1 cellular context compared by ENCODE assay signal in the genomic region with DNA sequence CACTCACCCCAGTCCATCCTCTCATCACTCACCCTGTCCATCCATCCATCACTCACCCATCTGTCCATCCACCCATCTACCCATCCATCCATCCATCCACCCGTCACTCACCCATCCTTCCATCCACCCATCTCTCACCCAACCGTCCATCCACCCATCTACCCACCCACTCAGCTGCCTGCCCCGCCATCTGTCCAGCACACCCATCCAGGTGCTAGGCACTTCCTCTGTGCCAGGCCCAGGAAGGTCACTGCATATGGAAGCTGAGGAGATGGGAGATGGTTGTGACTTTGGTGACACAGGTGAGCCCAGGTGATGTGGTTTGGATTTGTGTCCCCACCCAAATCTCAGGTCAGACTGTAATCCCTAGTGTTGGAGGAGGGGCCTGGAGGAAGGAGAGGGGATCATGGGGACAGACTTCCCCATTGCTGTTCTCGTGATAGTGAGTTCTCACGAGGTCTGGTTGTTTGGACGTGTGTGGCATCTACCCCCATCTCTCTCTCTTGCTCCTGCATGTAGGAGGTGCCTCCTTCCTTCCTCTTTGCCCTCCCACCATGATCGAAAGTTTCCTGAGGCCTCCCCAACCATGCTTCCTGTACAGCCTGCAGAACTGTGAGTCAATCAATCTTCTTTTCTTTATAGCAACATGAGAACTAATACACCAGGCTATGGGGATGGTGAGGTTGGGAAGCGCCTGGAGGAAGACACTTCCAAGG.
TF ChIP-seq lines count a peak whose summit lies in the region.

No MANE protein-coding gene starts in this region.

TF ChIP-seq in GM23338, 12 proteins besides CTCF, POLR2A, EP300 and RAD21 (continued from another document):
- no peak for TF ChIP-seq JUNB (IDR thresholded peaks at IDR 0.05; ENCODE audit: unreplicated experiment)
- no peak for TF ChIP-seq ZNF114 (CRISPR knock-in tag; IDR thresholded peaks at IDR 0.05)
- no peak for TF ChIP-seq EZH2phosphoT487 (IDR thresholded peaks at IDR 0.05; ENCODE audit: unreplicated experiment)
- TF ChIP-seq POLR2AphosphoS5 (IDR thresholded peaks at IDR 0.05; ENCODE audit: low read depth): no peak
- TF ChIP-seq, protein P1, sequence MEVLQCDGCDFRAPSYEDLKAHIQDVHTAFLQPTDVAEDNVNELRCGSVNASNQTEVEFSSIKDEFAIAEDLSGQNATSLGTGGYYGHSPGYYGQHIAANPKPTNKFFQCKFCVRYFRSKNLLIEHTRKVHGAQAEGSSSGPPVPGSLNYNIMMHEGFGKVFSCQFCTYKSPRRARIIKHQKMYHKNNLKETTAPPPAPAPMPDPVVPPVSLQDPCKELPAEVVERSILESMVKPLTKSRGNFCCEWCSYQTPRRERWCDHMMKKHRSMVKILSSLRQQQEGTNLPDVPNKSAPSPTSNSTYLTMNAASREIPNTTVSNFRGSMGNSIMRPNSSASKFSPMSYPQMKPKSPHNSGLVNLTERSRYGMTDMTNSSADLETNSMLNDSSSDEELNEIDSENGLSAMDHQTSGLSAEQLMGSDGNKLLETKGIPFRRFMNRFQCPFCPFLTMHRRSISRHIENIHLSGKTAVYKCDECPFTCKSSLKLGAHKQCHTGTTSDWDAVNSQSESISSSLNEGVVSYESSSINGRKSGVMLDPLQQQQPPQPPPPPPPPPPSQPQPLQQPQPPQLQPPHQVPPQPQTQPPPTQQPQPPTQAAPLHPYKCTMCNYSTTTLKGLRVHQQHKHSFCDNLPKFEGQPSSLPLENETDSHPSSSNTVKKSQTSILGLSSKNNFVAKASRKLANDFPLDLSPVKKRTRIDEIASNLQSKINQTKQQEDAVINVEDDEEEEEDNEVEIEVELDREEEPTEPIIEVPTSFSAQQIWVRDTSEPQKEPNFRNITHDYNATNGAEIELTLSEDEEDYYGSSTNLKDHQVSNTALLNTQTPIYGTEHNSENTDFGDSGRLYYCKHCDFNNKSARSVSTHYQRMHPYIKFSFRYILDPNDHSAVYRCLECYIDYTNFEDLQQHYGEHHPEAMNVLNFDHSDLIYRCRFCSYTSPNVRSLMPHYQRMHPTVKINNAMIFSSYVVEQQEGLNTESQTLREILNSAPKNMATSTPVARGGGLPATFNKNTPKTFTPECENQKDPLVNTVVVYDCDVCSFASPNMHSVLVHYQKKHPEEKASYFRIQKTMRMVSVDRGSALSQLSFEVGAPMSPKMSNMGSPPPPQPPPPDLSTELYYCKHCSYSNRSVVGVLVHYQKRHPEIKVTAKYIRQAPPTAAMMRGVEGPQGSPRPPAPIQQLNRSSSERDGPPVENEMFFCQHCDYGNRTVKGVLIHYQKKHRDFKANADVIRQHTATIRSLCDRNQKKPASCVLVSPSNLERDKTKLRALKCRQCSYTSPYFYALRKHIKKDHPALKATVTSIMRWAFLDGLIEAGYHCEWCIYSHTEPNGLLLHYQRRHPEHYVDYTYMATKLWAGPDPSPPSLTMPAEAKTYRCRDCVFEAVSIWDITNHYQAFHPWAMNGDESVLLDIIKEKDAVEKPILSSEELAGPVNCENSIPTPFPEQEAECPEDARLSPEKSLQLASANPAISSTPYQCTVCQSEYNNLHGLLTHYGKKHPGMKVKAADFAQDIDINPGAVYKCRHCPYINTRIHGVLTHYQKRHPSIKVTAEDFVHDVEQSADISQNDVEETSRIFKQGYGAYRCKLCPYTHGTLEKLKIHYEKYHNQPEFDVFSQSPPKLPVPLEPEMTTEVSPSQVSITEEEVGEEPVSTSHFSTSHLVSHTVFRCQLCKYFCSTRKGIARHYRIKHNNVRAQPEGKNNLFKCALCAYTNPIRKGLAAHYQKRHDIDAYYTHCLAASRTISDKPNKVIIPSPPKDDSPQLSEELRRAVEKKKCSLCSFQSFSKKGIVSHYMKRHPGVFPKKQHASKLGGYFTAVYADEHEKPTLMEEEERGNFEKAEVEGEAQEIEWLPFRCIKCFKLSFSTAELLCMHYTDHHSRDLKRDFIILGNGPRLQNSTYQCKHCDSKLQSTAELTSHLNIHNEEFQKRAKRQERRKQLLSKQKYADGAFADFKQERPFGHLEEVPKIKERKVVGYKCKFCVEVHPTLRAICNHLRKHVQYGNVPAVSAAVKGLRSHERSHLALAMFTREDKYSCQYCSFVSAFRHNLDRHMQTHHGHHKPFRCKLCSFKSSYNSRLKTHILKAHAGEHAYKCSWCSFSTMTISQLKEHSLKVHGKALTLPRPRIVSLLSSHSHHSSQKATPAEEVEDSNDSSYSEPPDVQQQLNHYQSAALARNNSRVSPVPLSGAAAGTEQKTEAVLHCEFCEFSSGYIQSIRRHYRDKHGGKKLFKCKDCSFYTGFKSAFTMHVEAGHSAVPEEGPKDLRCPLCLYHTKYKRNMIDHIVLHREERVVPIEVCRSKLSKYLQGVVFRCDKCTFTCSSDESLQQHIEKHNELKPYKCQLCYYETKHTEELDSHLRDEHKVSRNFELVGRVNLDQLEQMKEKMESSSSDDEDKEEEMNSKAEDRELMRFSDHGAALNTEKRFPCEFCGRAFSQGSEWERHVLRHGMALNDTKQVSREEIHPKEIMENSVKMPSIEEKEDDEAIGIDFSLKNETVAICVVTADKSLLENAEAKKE (CRISPR knock-in tag; IDR thresholded peaks at IDR 0.05): no peak
